In the genomic region with DNA sequence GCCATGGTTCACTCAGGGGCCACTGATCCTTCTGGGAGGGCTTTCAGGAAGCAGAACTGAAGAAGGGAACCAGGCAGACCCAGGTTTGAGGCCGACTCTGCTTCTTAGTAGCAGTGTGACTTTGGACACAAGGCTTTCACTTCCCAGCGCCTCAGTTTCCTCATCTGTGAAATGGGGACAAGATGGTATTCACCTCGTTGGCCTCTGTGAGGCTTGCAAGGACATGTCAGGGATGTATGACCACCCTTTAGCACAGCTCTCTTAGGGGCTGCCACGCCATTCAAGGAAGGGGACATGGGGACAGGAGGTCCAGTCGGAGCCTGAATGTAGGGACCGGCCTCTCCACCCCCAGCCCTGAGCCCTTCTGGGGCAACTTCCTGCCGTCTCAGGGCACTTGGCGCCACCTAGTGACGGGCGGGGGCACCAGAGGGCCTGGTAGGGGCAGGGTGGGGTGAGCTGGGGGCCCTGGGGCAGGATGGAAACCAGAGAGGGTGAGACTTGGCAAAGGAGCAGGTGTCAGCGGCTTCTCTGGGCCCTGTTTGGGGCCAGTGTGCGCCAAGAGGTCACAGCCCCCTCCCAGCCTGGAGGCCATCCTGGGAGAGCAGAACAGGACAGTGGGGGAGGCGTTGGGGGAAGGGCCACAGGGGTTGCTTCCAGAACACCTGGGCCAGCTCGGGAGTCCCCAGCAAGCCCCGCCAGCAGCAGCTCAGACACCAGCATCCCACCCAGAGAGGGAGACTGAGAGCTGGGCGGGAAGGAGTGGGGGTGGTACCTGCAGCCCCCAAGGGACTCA, we compare ENCODE assay signal across 8 cellular contexts.
DNase-seq lines count a peak whose midpoint lies in the region; ATAC-seq and TF ChIP-seq lines count a peak whose summit lies in the region.

No MANE protein-coding gene starts in this region.

- H3K4me2 ChIP-seq in osteoblast (ENCODE audit: insufficient read depth, low read length) = no peak overlapping the region

- no peaks in the 10 kb centered on the region for H3K9me3 ChIP-seq in osteoblast (ENCODE audit: low read depth, low read length)

- no peak for ATAC-seq in HG02981 (IDR thresholded peaks at IDR 0.05; ENCODE audit: unreplicated experiment)
- no peak for ATAC-seq in HG02588 (IDR thresholded peaks at IDR 0.05; ENCODE audit: unreplicated experiment)

- no peaks in the 10 kb centered on the region for H3K4me1 ChIP-seq in osteoblast (ENCODE audit: insufficient read depth, low read length)

- no peak overlapping the region for H2AFZ ChIP-seq in osteoblast (ENCODE audit: low read length)

- no peaks in the 10 kb centered on the region for H3K36me3 ChIP-seq in osteoblast (ENCODE audit: insufficient read depth, low read length)

- no peaks in the 10 kb centered on the region for H3K79me2 ChIP-seq in osteoblast (ENCODE audit: insufficient read depth, low read length)

- H3K27ac ChIP-seq in osteoblast (ENCODE audit: low read depth, low read length) = no peak overlapping the region

- DNase-seq in DMS 273 (lab: John Stamatoyannopoulos, UW; ENCODE audit: unreplicated experiment) (peak; percentile 85), DMS 273 treated with DMSO at 0.1 percent for 48 hours (lab: John Stamatoyannopoulos, UW) (no peak), NAMALWA (ENCODE audit: low spot score) (peak; percentile 87), osteoblast (ENCODE audit: insufficient read length, low spot score, missing footprints) (peak; percentile 95)
- DNase-seq in activated CD4-positive, alpha-beta T cell treated with anti-CD3 and anti-CD28 coated beads, Interleukin-2, amount 50 U/mL, for 4 hours = peak; percentile 70 to 75
- DNase-seq in effector CD8-positive, alpha-beta T cell (lab: John Stamatoyannopoulos, UW) = peak; percentile 69

- TF ChIP-seq CTCF in osteoblast (IDR thresholded peaks at IDR 0.05; ENCODE audit: extremely low read depth, low read depth, low read length) = peak; percentile 44

- H4K20me1 ChIP-seq in osteoblast (ENCODE audit: insufficient read depth, low read length) = no peaks in the 10 kb centered on the region

- H3K27me3 ChIP-seq in osteoblast (ENCODE audit: insufficient read depth, low read length) = peaks cover 14% of the 10 kb centered on the region

- H3K4me3 ChIP-seq in osteoblast (ENCODE audit: insufficient read depth, low read length) = no peak overlapping the region
